ENCODE assay signal across 18 cellular contexts in genomic region chr6:47152666-47153065, GRCh38.
DNase-seq lines count a peak whose midpoint lies in the region; ATAC-seq and TF ChIP-seq lines count a peak whose summit lies in the region.
"Had no signal": no experiment of that assay in that cellular context is flagged by ENCODE, and none has a peak within 500 bp of the region (broad histone marks: within the 10 kb centered on the region; RNA-seq: fewer than 3 reads in every experiment).

No MANE protein-coding gene starts in this region.

- H3K4me3 ChIP-seq in HUES48 (ENCODE audit: low read depth, low read length) (no peak overlapping the region), RWPE2 (ENCODE audit: severe bottlenecking) (no peak overlapping the region), esophagus muscularis mucosa (no peak overlapping the region), sigmoid colon (no peak overlapping the region), heart right ventricle (no peak overlapping the region)
- H3K4me3 ChIP-seq: BLaER1 treated with 17β-estradiol and CSF1 and Interleukin-3, amounts not matched to agents 10 nM and 100 nM; Peyer's patch; SJCRH30 had no signal

- H3K27ac ChIP-seq in HUES48 (ENCODE audit: low read depth, low read length): peak overlapping the region; percentile 78
- peak overlapping the region; percentile 12 for H3K27ac ChIP-seq in RWPE2 (ENCODE audit: poor library complexity, severe bottlenecking)
- no peak overlapping the region for H3K27ac ChIP-seq in esophagus muscularis mucosa (replicated peaks in 1 of 4)
- H3K27ac ChIP-seq in sigmoid colon: no peak overlapping the region
- no peak overlapping the region for H3K27ac ChIP-seq in heart right ventricle
- H3K27ac ChIP-seq: BLaER1 treated with 17β-estradiol and CSF1 and Interleukin-3, amounts not matched to agents 10 nM and 100 nM; Peyer's patch; SJCRH30 had no signal

- no peaks in the 10 kb centered on the region for H3K9me3 ChIP-seq in HUES48 (ENCODE audit: control insufficient read depth, insufficient read depth, low read length)
- H3K9me3 ChIP-seq in RWPE2 (ENCODE audit: severe bottlenecking): no peaks in the 10 kb centered on the region
- H3K9me3 ChIP-seq in esophagus muscularis mucosa: no peaks in the 10 kb centered on the region
- H3K9me3 ChIP-seq in sigmoid colon: no peaks in the 10 kb centered on the region
- peaks cover 0 to 4% (median 0%) of the 10 kb centered on the region in 11 donors for H3K9me3 ChIP-seq in heart right ventricle
- H3K9me3 ChIP-seq: BLaER1 treated with 17β-estradiol and CSF1 and Interleukin-3, amounts not matched to agents 10 nM and 100 nM; Peyer's patch; SJCRH30 had no signal

- TF ChIP-seq POLR2A in esophagus muscularis mucosa (IDR thresholded peaks at IDR 0.05; ENCODE audit: low read depth) (no peak), sigmoid colon (IDR thresholded peaks at IDR 0.05) (no peak)

- DNase-seq in RWPE2 (ENCODE audit: low spot score) (no peak), esophagus muscularis mucosa (ENCODE audit: extremely low spot score) (peak; percentile 37), sigmoid colon (no peak), putamen (ENCODE audit: low spot score) (no peak), heart right ventricle (no peak)
- no peak for DNase-seq in stimulated activated naive B cell treated with anti-CD40 and anti-IgM and Interleukin-4, amounts not matched to agents 10 μg/mL and 1 μg/mL and 100 μg/mL, for 72 hours
- DNase-seq: CD8-positive, alpha-beta T cell; KG1; NCI-H1092; NCI-H1436 treated with DMSO at 0.1 percent for 48 hours; NCI-H2029; NCI-H2227 treated with DMSO at 0.1 percent for 48 hours; NCI-H510A treated with DMSO at 0.1 percent for 48 hours; NCI-H748 treated with DMSO at 0.1 percent for 48 hours; Peyer's patch; SJCRH30 had no signal

- H3K36me3 ChIP-seq in HUES48 (ENCODE audit: control insufficient read depth, insufficient read depth, low read length): no peaks in the 10 kb centered on the region
- no peaks in the 10 kb centered on the region for H3K36me3 ChIP-seq in RWPE2 (ENCODE audit: low read depth)
- H3K36me3 ChIP-seq in esophagus muscularis mucosa: no peaks in the 10 kb centered on the region
- no peaks in the 10 kb centered on the region for H3K36me3 ChIP-seq in sigmoid colon
- H3K36me3 ChIP-seq in heart right ventricle: no peaks in the 10 kb centered on the region
- H3K36me3 ChIP-seq: BLaER1 treated with 17β-estradiol and CSF1 and Interleukin-3, amounts not matched to agents 10 nM and 100 nM; Peyer's patch; SJCRH30 had no signal

- ATAC-seq in RWPE2 (ENCODE audit: low read depth) (no peak), heart right ventricle (no peak)
- ATAC-seq in stimulated activated naive B cell treated with anti-CD40 and anti-IgM and Interleukin-4, amounts not matched to agents 10 μg/mL and 1 μg/mL and 100 μg/mL, for 72 hours (replicated peaks): no peak
- ATAC-seq: CD8-positive, alpha-beta T cell had no signal

- no peaks in the 10 kb centered on the region for H3K36me3 Mint-ChIP-seq in stimulated activated naive B cell treated with anti-CD40 and anti-IgM and Interleukin-4, amounts not matched to agents 10 μg/mL and 1 μg/mL and 100 μg/mL, for 72 hours
- H3K36me3 Mint-ChIP-seq: CD8-positive, alpha-beta T cell had no signal

- intact Hi-C loops in esophagus muscularis mucosa (cut with DNase I): no loop called here
- intact Hi-C loops in sigmoid colon (cut with DNase I): no loop called here
- intact Hi-C loops in heart right ventricle (cut with DNase I): no loop called here

- peaks cover 0 to 2% of the 10 kb centered on the region in 2 donors for H3K4me1 Mint-ChIP-seq in stimulated activated naive B cell treated with anti-CD40 and anti-IgM and Interleukin-4, amounts not matched to agents 10 μg/mL and 1 μg/mL and 100 μg/mL, for 72 hours

- H3K4me3 Mint-ChIP-seq in stimulated activated naive B cell treated with anti-CD40 and anti-IgM and Interleukin-4, amounts not matched to agents 10 μg/mL and 1 μg/mL and 100 μg/mL, for 72 hours: no peak overlapping the region
- H3K4me3 Mint-ChIP-seq: CD8-positive, alpha-beta T cell had no signal

- H3K27me3 ChIP-seq in HUES48 (ENCODE audit: control insufficient read depth, insufficient read depth, low read length) (no peaks in the 10 kb centered on the region), RWPE2 (ENCODE audit: insufficient read depth, poor library complexity, severe bottlenecking) (no peaks in the 10 kb centered on the region), esophagus muscularis mucosa (no peaks in the 10 kb centered on the region), sigmoid colon (no peaks in the 10 kb centered on the region), heart right ventricle (peaks cover 0 to 4% (median 0%) of the 10 kb centered on the region in 7 donors)
- H3K27me3 ChIP-seq: BLaER1 treated with 17β-estradiol and CSF1 and Interleukin-3, amounts not matched to agents 10 nM and 100 nM; Peyer's patch; SJCRH30 had no signal

- no peak overlapping the region for H3K27ac Mint-ChIP-seq in stimulated activated naive B cell treated with anti-CD40 and anti-IgM and Interleukin-4, amounts not matched to agents 10 μg/mL and 1 μg/mL and 100 μg/mL, for 72 hours
- H3K27ac Mint-ChIP-seq: CD8-positive, alpha-beta T cell had no signal

- H3K27me3 Mint-ChIP-seq in stimulated activated naive B cell treated with anti-CD40 and anti-IgM and Interleukin-4, amounts not matched to agents 10 μg/mL and 1 μg/mL and 100 μg/mL, for 72 hours: no peaks in the 10 kb centered on the region

- H3K4me1 ChIP-seq in HUES48 (ENCODE audit: control insufficient read depth, insufficient read depth, low read length): peaks cover 12% of the 10 kb centered on the region
- peaks cover 5% of the 10 kb centered on the region for H3K4me1 ChIP-seq in RWPE2 (ENCODE audit: insufficient read depth, poor library complexity, severe bottlenecking)
- peaks cover 0 to 8% (median 6%) of the 10 kb centered on the region in 4 donors for H3K4me1 ChIP-seq in esophagus muscularis mucosa
- H3K4me1 ChIP-seq in sigmoid colon: peaks cover 0 to 7% (median 6%) of the 10 kb centered on the region in 4 donors
- H3K4me1 ChIP-seq in heart right ventricle: peaks cover 0 to 5% (median 0%) of the 10 kb centered on the region in 9 donors
- H3K4me1 ChIP-seq: Peyer's patch had no signal

- TF ChIP-seq CTCF in RWPE2 (IDR thresholded peaks at IDR 0.05; ENCODE audit: poor library complexity, severe bottlenecking) (no peak), esophagus muscularis mucosa (IDR thresholded peaks at IDR 0.05) (no peak), sigmoid colon (IDR thresholded peaks at IDR 0.05) (no peak), heart right ventricle (IDR thresholded peaks at IDR 0.05) (no peak)

- 66% methylated on average over 2 of the region's 2 CpGs for WGBS in esophagus muscularis mucosa
- WGBS in sigmoid colon, 2 donors: 79 to 87% methylated on average over 2 of the region's 2 CpGs
- 76 to 92% methylated on average over 2 of the region's 2 CpGs for WGBS in heart right ventricle, 2 donors

- no peak overlapping the region for H3K9ac ChIP-seq in HUES48 (ENCODE audit: low read depth, low read length)
- H3K9ac ChIP-seq: BLaER1 treated with 17β-estradiol and CSF1 and Interleukin-3, amounts not matched to agents 10 nM and 100 nM had no signal

- TF ChIP-seq EP300 in esophagus muscularis mucosa (IDR thresholded peaks at IDR 0.05) (no peak), sigmoid colon (IDR thresholded peaks at IDR 0.05) (no peak)

- no peaks in the 10 kb centered on the region for H3K9me3 Mint-ChIP-seq in stimulated activated naive B cell treated with anti-CD40 and anti-IgM and Interleukin-4, amounts not matched to agents 10 μg/mL and 1 μg/mL and 100 μg/mL, for 72 hours
- H3K9me3 Mint-ChIP-seq: CD8-positive, alpha-beta T cell had no signal

Comparison
In these comparisons a context has a peak if more than half of its experiments do, and no peak if none do; other contexts are left out.
1. H3K27ac ChIP-seq: peak in HUES48 (single experiment) and RWPE2 (single experiment); none in esophagus muscularis mucosa (0 of 4), sigmoid colon (0 of 4) and heart right ventricle (0 of 10).